In the genomic region with DNA sequence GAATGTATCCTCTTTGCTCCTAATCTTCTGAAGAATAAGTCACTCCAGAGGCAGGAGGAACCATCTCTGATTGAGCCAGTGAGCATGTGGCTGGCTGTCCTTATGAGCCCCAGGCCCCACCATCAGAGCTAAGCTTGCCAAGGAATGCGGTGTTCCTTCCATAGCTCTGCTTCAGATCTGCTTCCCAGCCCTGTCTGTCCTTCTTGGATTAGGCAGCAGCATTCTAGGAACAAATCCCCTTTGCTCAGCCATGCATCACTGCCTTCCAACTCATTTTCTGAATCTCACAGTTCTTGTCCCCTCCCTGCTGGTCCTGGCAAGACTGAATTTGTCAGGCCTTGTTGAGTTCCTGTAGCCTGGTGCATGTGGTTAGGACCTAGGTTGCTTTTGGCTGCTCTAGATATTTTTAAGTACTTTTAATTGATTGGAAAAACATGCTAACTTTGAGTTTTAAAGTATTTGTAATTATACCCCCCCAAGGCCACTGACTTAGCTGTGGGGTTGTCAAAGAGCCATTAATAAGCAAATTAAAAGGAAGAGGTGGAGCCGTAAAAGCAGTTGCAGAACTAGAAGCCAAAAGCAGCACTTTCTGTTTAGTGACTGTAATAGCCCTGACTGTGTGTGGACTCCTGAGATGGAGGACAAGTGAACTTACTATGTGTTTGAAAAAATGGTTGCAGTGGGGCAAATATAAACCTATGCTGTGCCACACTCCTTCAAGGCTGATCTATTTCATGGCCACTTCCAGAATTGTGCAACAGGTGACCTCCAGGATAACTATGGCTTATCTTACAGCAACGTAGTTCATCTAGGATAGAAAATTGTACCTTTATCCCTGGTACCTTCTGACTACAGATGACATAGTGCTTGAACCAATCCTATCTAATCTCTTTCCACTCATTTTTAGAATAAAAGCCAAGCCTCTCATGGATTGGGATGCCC, we compare ENCODE assay signal across 11 cellular contexts.
DNase-seq lines count a peak whose midpoint lies in the region; ATAC-seq and TF ChIP-seq lines count a peak whose summit lies in the region.
"Had no signal": no experiment of that assay in that cellular context is flagged by ENCODE, and none has a peak within 500 bp of the region (broad histone marks: within the 10 kb centered on the region; RNA-seq: fewer than 3 reads in every experiment).

No MANE protein-coding gene starts in this region.

- no peaks in the 10 kb centered on the region for H3K9me3 ChIP-seq in mucosa of descending colon
- H3K9me3 ChIP-seq: BE2C had no signal

- peaks cover 3% of the 10 kb centered on the region for H3K4me1 ChIP-seq in mucosa of descending colon (ENCODE audit: low read depth)
- H3K4me1 ChIP-seq: BE2C had no signal

- H3K36me3 ChIP-seq in mucosa of descending colon (ENCODE audit: low read depth), result no peaks in the 10 kb centered on the region
- H3K36me3 ChIP-seq: BE2C had no signal

- intact Hi-C loops in mucosa of descending colon (cut with DNase I, micrococcal nuclease), result no loop called here

- peak; percentile 29 for ATAC-seq in HG02588 (IDR thresholded peaks at IDR 0.05; ENCODE audit: unreplicated experiment)
- ATAC-seq in mucosa of descending colon, result peak; percentile 17
- ATAC-seq in GM21737 (IDR thresholded peaks at IDR 0.05; ENCODE audit: unreplicated experiment), result no peak
- ATAC-seq in HG03159 (IDR thresholded peaks at IDR 0.05; ENCODE audit: unreplicated experiment), result no peak
- ATAC-seq in GM21529 (IDR thresholded peaks at IDR 0.05; ENCODE audit: unreplicated experiment), result no peak
- no peak for ATAC-seq in GM19467 (IDR thresholded peaks at IDR 0.05; ENCODE audit: unreplicated experiment)

- H3K4me3 ChIP-seq in mucosa of descending colon, result no peak overlapping the region

- TF ChIP-seq CTCF in mucosa of descending colon (IDR thresholded peaks at IDR 0.05), result no peak

- peak; percentile 41 for DNase-seq in AG20443 (ENCODE audit: low spot score)
- DNase-seq in cerebellum (ENCODE audit: low spot score), result peak; percentile 84
- DNase-seq in mucosa of descending colon, result no peak
- DNase-seq: activated T-cell treated with anti-CD3 and anti-CD28 coated beads, Interleukin-2, amount 50 U/mL, for 24 hours; BE2C; NCI-H1417 had no signal

Comparison
In these comparisons a context has a peak if more than half of its experiments do, and no peak if none do; other contexts are left out.
1. DNase-seq: peak in AG20443 (single experiment) and cerebellum (single experiment); none in mucosa of descending colon (0 of 3).
2. ATAC-seq: peak in HG02588 (single experiment) and mucosa of descending colon (single experiment); none in GM21737 (single experiment), HG03159 (single experiment), GM21529 (single experiment) and GM19467 (single experiment).